In the genomic region with DNA sequence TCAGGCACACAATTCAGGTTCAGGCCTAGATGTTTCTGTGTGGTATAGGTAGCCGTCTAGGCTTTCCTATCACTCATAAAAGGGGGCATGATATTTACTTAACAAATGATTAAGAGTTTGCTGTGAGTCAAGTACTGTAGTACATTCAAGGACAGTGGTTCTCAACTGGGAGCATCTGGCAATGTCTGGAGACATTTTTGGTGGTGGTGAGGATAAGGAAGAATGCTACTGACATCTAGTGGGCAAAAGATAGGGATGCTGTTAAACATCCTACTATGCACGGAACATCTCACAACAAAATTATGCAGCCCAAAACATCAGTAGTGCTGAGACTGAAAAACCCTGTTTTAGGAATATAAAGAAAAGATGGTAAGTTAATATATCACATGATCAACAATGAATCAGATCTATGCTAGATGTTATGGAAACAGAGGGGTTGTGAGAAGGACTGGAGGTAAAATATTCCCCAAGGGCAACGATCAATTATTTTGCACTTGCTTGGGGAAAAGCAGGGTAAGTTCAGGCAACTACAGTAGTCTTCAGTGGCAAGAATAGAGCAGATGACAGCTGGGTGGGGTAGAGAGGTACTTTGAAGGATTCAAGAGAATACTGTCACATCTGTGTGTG, we compare ENCODE assay signal across 9 cellular contexts. TPM values are rescaled to one million over a fixed set of nuclear protein-coding genes. Genes with fewer than 3 reads are reported as not detected.
DNase-seq lines count a peak whose midpoint lies in the region; ATAC-seq and TF ChIP-seq lines count a peak whose summit lies in the region.
"Had no signal": no experiment of that assay in that cellular context is flagged by ENCODE, and none has a peak within 500 bp of the region (broad histone marks: within the 10 kb centered on the region; RNA-seq: fewer than 3 reads in every experiment).

No MANE protein-coding gene starts in this region.

- peaks cover 21 to 46% (median 34%) of the 10 kb centered on the region in 4 donors for H3K4me1 Mint-ChIP-seq in CD4-positive, alpha-beta memory T cell
- H3K4me1 Mint-ChIP-seq in H9 (peaks cover 9 to 12% of the 10 kb centered on the region in 2 experiments), T-helper 17 cell (peaks cover 28% of the 10 kb centered on the region)

- no peaks in the 10 kb centered on the region for H3K9me3 ChIP-seq in CD4-positive, alpha-beta memory T cell (ENCODE audit: control insufficient read depth in 1 of 2, low read length in 2 of 2)
- H3K9me3 ChIP-seq in H9 (ENCODE audit: control insufficient read depth, low read depth, low read length) (no peaks in the 10 kb centered on the region), T-helper 17 cell (ENCODE audit: control insufficient read depth, low read length, poor library complexity, severe bottlenecking) (no peaks in the 10 kb centered on the region), gastroesophageal sphincter (no peaks in the 10 kb centered on the region), upper lobe of right lung (no peaks in the 10 kb centered on the region)

- no CpG with 5 or more reads among the region's 3 CpGs for WGBS in H9 (ENCODE audit: extremely low coverage, insufficient read length, low lambda C conversion rate)
- 52 to 67% methylated on average over 3 of the region's 3 CpGs for WGBS in gastroesophageal sphincter (ENCODE audit: low coverage in 1 of 2), 2 donors

- CTCF ChIA-PET in CD4-positive, alpha-beta memory T cell (lab: Charles Lee; ENCODE audit: partially characterized antibody) = interaction anchor here (0.6 to 2.8 kb wide), 9 partner anchors 23 to 437 kb away, joined by 3 to 10 read pairs (median 6); no protein-coding TSS in a partner anchor

- H3K4ac ChIP-seq in H9 (ENCODE audit: low read depth, low read length) = no peak overlapping the region

- no peak overlapping the region for H2BK15ac ChIP-seq in H9 (ENCODE audit: low read depth, low read length)

- H3K79me1 ChIP-seq in H9 (ENCODE audit: insufficient read depth, low read depth, low read length, poor library complexity, severe bottlenecking) = peaks cover 10% of the 10 kb centered on the region

- ATAC-seq in T-helper 17 cell (peak; percentile 39), gastroesophageal sphincter (no peak), upper lobe of right lung (no peak), HG03469 (IDR thresholded peaks at IDR 0.05; ENCODE audit: unreplicated experiment) (no peak), HG03439 (IDR thresholded peaks at IDR 0.05; ENCODE audit: unreplicated experiment) (no peak)

- H3K36me3 Mint-ChIP-seq in CD4-positive, alpha-beta memory T cell = peaks cover 61 to 79% of the 10 kb centered on the region in 2 donors
- H3K36me3 Mint-ChIP-seq in H9 (ENCODE audit: insufficient read depth in 1 of 3, low read depth in 3 of 3) (peaks cover 53 to 79% (median 74%) of the 10 kb centered on the region in 3 experiments), T-helper 17 cell (ENCODE audit: low read depth) (peaks cover 20% of the 10 kb centered on the region)

- H3K14ac ChIP-seq in H9 (ENCODE audit: insufficient read depth, low read length) = no peak overlapping the region

- POLR2A ChIA-PET in CD4-positive, alpha-beta memory T cell (lab: Charles Lee; ENCODE audit: partially characterized antibody) = interaction anchor here (0.8 to 1.1 kb wide), 2 partner anchors 27 to 35 kb away, joined by 3 read pairs; a partner anchor contains a TSS

- no peak overlapping the region for H3K27ac ChIP-seq in CD4-positive, alpha-beta memory T cell (ENCODE audit: low read depth, low read length)
- H3K27ac ChIP-seq in H9 (ENCODE audit: insufficient read length, low read depth, low read length) = no peak overlapping the region
- no peak overlapping the region for H3K27ac ChIP-seq in gastroesophageal sphincter
- H3K27ac ChIP-seq in upper lobe of right lung = no peak overlapping the region
- H3K27ac ChIP-seq: skin epidermis had no signal

- H3K23me2 ChIP-seq in H9 (ENCODE audit: insufficient read length, low read depth, low read length, poor library complexity, severe bottlenecking) = peaks cover 8% of the 10 kb centered on the region

- no peak overlapping the region for H2AFZ ChIP-seq in H9 (ENCODE audit: low read length)

- no peak overlapping the region for H2BK12ac ChIP-seq in H9 (ENCODE audit: insufficient read length, low read depth, low read length)

- no peak for TF ChIP-seq EP300 in gastroesophageal sphincter (IDR thresholded peaks at IDR 0.05)

- peak; percentile 74 for TF ChIP-seq CTCF in H9 (conservative IDR thresholded peaks at IDR 0.05)
- peak in 3 of 4 experiments; percentile 33 to 38 (median 37) for TF ChIP-seq CTCF in gastroesophageal sphincter (IDR thresholded peaks at IDR 0.05)
- peak; percentile 29 for TF ChIP-seq CTCF in upper lobe of right lung (IDR thresholded peaks at IDR 0.05)

- H3K4me1 ChIP-seq in CD4-positive, alpha-beta memory T cell (ENCODE audit: insufficient read depth, low read length) = peaks cover 30% of the 10 kb centered on the region
- no peaks in the 10 kb centered on the region for H3K4me1 ChIP-seq in H9 (ENCODE audit: insufficient read depth, low read length)
- peaks cover 0 to 33% (median 13%) of the 10 kb centered on the region in 3 donors for H3K4me1 ChIP-seq in gastroesophageal sphincter
- H3K4me1 ChIP-seq in upper lobe of right lung = peaks cover 22% of the 10 kb centered on the region

- H3K9ac ChIP-seq in H9 (ENCODE audit: extremely low read depth, insufficient read length, low read length) = no peak overlapping the region

- no peak overlapping the region for H4K8ac ChIP-seq in H9 (replicated peaks; ENCODE audit: insufficient read length, low read depth, low read length)

- H3K27ac Mint-ChIP-seq in CD4-positive, alpha-beta memory T cell = peak overlapping the region in 6 of 7 donors; percentile 10 to 92 (median 57)
- peak overlapping the region in 1 of 3 experiments; percentile 15; a peak in 1 of 7 replicates for H3K27ac Mint-ChIP-seq in H9
- peak overlapping the region; percentile 27 for H3K27ac Mint-ChIP-seq in T-helper 17 cell

- H3K36me3 ChIP-seq in CD4-positive, alpha-beta memory T cell (ENCODE audit: insufficient read depth, low read length) = peaks cover 76% of the 10 kb centered on the region
- H3K36me3 ChIP-seq in gastroesophageal sphincter = peaks cover 17 to 86% of the 10 kb centered on the region in 2 donors
- H3K36me3 ChIP-seq in upper lobe of right lung = peaks cover 85% of the 10 kb centered on the region

- H4K20me1 ChIP-seq in H9 (ENCODE audit: control insufficient read depth, insufficient read depth, insufficient read length) = no peaks in the 10 kb centered on the region

- H3K27me3 Mint-ChIP-seq in CD4-positive, alpha-beta memory T cell = no peaks in the 10 kb centered on the region
- no peaks in the 10 kb centered on the region for H3K27me3 Mint-ChIP-seq in H9 (ENCODE audit: low read depth)
- no peaks in the 10 kb centered on the region for H3K27me3 Mint-ChIP-seq in T-helper 17 cell

- no peak overlapping the region for H3K23ac ChIP-seq in H9 (ENCODE audit: insufficient read length, low read depth, low read length)

- intact Hi-C loops in CD4-positive, alpha-beta memory T cell (cut with micrococcal nuclease) = loop anchor here (1.0 kb wide), 2 partner anchors 27 to 245 kb away; no protein-coding TSS in a partner anchor
- intact Hi-C loops in upper lobe of right lung (cut with DNase I) = no loop called here

- no peak overlapping the region for H2BK5ac ChIP-seq in H9 (ENCODE audit: insufficient read length, low read length)

- H3T11ph ChIP-seq in H9 (ENCODE audit: low read length) = no peak overlapping the region

- no peak overlapping the region for H4K5ac ChIP-seq in H9 (ENCODE audit: insufficient read length, low read depth, low read length)

- peak overlapping the region in 2 of 8 donors; percentile 4 to 26 for H3K4me3 Mint-ChIP-seq in CD4-positive, alpha-beta memory T cell
- no peak overlapping the region for H3K4me3 Mint-ChIP-seq in H9
- H3K4me3 Mint-ChIP-seq in T-helper 17 cell = peak overlapping the region; percentile 73

- no peak overlapping the region for H3K56ac ChIP-seq in H9 (ENCODE audit: insufficient read length, low read depth, low read length)

- H3K79me2 ChIP-seq in H9 (ENCODE audit: insufficient read depth, low read length) = peaks cover 22% of the 10 kb centered on the region; the same call in 1 of the 2 replicates

- H3K18ac ChIP-seq in H9 (ENCODE audit: insufficient read length, low read depth, low read length) = no peak overlapping the region

- no peak overlapping the region for H4K91ac ChIP-seq in H9 (ENCODE audit: insufficient read length, low read depth, low read length)

- H3K4me3 ChIP-seq in CD4-positive, alpha-beta memory T cell (ENCODE audit: low read length in 2 of 2) = no peak overlapping the region
- H3K4me3 ChIP-seq in gastroesophageal sphincter (no peak overlapping the region), upper lobe of right lung (no peak overlapping the region)
- H3K4me3 ChIP-seq: skin epidermis had no signal

- no peak overlapping the region for H2BK20ac ChIP-seq in H9 (ENCODE audit: low read depth, low read length, poor library complexity, severe bottlenecking)

- H2AK5ac ChIP-seq in H9 (ENCODE audit: insufficient read length, low read length) = no peak overlapping the region

- no peak overlapping the region for H3K4me2 ChIP-seq in H9 (ENCODE audit: insufficient read depth, insufficient read length, low read length)

- DNase-seq in CD4-positive, alpha-beta memory T cell = peak; percentile 39 to 54 (median 40)
- DNase-seq in H9 (no peak), T-helper 17 cell (no peak), upper lobe of right lung (no peak), amygdala (lab: John Stamatoyannopoulos, UW) (no peak)

- H3K9me3 Mint-ChIP-seq in CD4-positive, alpha-beta memory T cell = peaks cover 0 to 2% (median 0%) of the 10 kb centered on the region in 8 donors
- no peaks in the 10 kb centered on the region for H3K9me3 Mint-ChIP-seq in H9

- TF ChIP-seq POLR2A in gastroesophageal sphincter (IDR thresholded peaks at IDR 0.05) = no peak

- H3K27me3 ChIP-seq in CD4-positive, alpha-beta memory T cell (ENCODE audit: insufficient read depth, low read length) = no peaks in the 10 kb centered on the region
- no peaks in the 10 kb centered on the region for H3K27me3 ChIP-seq in H9 (ENCODE audit: insufficient read depth, low read length)
- H3K27me3 ChIP-seq in gastroesophageal sphincter = no peaks in the 10 kb centered on the region
- no peaks in the 10 kb centered on the region for H3K27me3 ChIP-seq in upper lobe of right lung

- H2BK120ac ChIP-seq in H9 (ENCODE audit: low read depth, low read length, poor library complexity, severe bottlenecking) = no peak overlapping the region

RNA-seq across cellular contexts. Expression of a gene that starts 4.9 kb away (rescaled TPM):
- 10 to 100 TPM; 71.4 to 75.4 TPM for total RNA-seq in CD4-positive, alpha-beta memory T cell
- 10 to 100 TPM; 52.5 to 86.5 TPM for polyA plus RNA-seq in CD4-positive, alpha-beta memory T cell
- total RNA-seq in H9 (2021) (96.0 and 101 TPM in 2 replicates), T-helper 17 cell (10 to 100 TPM; 70.4 to 74.5 TPM), gastroesophageal sphincter (10 to 100 TPM; 30.6 to 42.2 (median 40.3) TPM), upper lobe of right lung (49.0 TPM)

RNA-seq across cellular contexts. Expression of a gene that starts 35.1 kb away (rescaled TPM):
- 10 to 100 TPM; 22.0 to 26.8 TPM for total RNA-seq in CD4-positive, alpha-beta memory T cell
- 10 to 100 TPM; 11.4 to 32.8 TPM for polyA plus RNA-seq in CD4-positive, alpha-beta memory T cell
- 14.9 and 15.4 TPM in 2 replicates for total RNA-seq in H9 (2021)
- total RNA-seq in T-helper 17 cell = 10 to 100 TPM; 11.1 to 12.8 TPM
- total RNA-seq in gastroesophageal sphincter = 10 to 100 TPM in 1 of 4 donors, 1 to 10 TPM in 3; 7.4 to 14.1 (median 8.7) TPM
- 24.5 TPM for total RNA-seq in upper lobe of right lung

Comparison
In these comparisons a context has a peak if more than half of its experiments do, and no peak if none do; other contexts are left out.
1. DNase-seq: peak in CD4-positive, alpha-beta memory T cell (5 of 5); none in H9 (single experiment), T-helper 17 cell (0 of 3), upper lobe of right lung (single experiment) and amygdala (0 of 56).
2. Peak in every context shown above with its lines, with median percentiles within 50 percentile points of each other: CTCF ChIP-seq.